8 cellular contexts compared by ENCODE assay signal in the genomic region with DNA sequence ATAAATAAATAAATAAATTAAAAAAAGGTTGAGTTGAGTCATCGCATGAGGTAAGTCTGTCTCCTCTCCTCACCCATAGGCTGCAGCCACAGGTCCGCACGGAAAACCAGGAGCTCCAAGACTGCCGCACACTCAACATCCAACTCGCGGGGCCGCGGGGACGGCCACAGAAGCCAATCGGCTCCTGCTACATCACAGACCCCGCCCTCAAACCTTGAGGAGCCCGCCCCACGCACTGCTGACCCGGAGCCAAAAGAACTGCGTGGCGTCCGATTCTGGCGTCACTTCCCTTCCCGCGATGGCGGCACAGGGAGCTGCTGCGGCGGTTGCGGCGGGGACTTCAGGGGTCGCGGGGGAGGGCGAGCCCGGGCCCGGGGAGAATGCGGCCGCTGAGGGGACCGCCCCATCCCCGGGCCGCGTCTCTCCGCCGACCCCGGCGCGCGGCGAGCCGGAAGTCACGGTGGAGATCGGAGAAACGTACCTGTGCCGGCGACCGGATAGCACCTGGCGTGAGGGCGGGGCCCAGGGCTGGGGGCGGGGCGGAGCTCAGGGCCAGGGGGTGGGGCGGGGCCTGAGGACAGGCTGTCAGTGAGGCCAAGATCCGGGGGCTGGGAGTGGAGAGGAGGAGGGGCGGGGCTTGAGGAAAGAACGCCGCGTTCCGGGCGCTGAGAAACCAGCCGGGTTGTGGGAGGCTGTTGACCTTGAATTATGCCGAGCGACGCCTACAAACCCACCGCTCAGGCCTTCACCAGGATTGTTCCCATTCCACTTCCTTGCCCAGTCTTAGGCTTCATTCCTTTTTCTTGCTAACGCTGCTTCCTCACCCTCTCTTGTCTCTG. TPM values are rescaled to one million over a fixed set of nuclear protein-coding genes. Genes with fewer than 3 reads are reported as not detected.
A peak's percentile ranks its signal among the peaks of the same experiment; 100 is the strongest.
DNase-seq lines count a peak whose midpoint lies in the region; ATAC-seq lines count a peak whose summit lies in the region.

A gene (plus strand): TSS at position 281 of the 839 bp plus-strand sequence. CDS start 18 bp downstream, at position 299.

- peak within 1 kb of the TSS; percentile 90 for H3K4me3 ChIP-seq in CD8-positive, alpha-beta memory T cell (ENCODE audit: low read length)
- H3K4me3 ChIP-seq in effector memory CD4-positive, alpha-beta T cell (ENCODE audit: insufficient read depth, low read depth, low read length, poor library complexity, severe bottlenecking), result peak within 1 kb of the TSS; percentile 62

- H3K27ac Mint-ChIP-seq in CD8-positive, alpha-beta memory T cell, result peak within 1 kb of the TSS; percentile 76 to 99 (median 96)

- no peaks in the 10 kb centered on the region for H3K27me3 ChIP-seq in CD8-positive, alpha-beta memory T cell (ENCODE audit: insufficient read depth, low read length, poor library complexity, severe bottlenecking)
- no peaks in the 10 kb centered on the region for H3K27me3 ChIP-seq in effector memory CD4-positive, alpha-beta T cell (replicated peaks; ENCODE audit: control insufficient read depth, insufficient read depth, low read length, poor library complexity, severe bottlenecking)

- no peaks in the 10 kb centered on the region for H3K9me3 ChIP-seq in CD8-positive, alpha-beta memory T cell (ENCODE audit: low read length)
- no peaks in the 10 kb centered on the region for H3K9me3 ChIP-seq in effector memory CD4-positive, alpha-beta T cell (ENCODE audit: control insufficient read depth, low read length)

- peak within 1 kb of the TSS; percentile 83 to 95 (median 89) for H3K4me3 Mint-ChIP-seq in CD8-positive, alpha-beta memory T cell

- H3K4me1 Mint-ChIP-seq in CD8-positive, alpha-beta memory T cell, result peaks cover 13 to 18% (median 16%) of the 10 kb centered on the region in 3 donors

- peaks cover 0 to 46% (median 12%) of the 10 kb centered on the region in 3 donors for H3K36me3 Mint-ChIP-seq in CD8-positive, alpha-beta memory T cell

- ATAC-seq in GM19468 (IDR thresholded peaks at IDR 0.05; ENCODE audit: extremely low read depth, unreplicated experiment), result peak; percentile 58

- H3K4me1 ChIP-seq in CD8-positive, alpha-beta memory T cell (ENCODE audit: insufficient read depth, low read length), result peaks cover 12% of the 10 kb centered on the region
- peaks cover 5% of the 10 kb centered on the region for H3K4me1 ChIP-seq in effector memory CD4-positive, alpha-beta T cell (ENCODE audit: control insufficient read depth, insufficient read depth, low read length, poor library complexity, severe bottlenecking)

- DNase-seq in CD8-positive, alpha-beta memory T cell, result peak; percentile 96 to 98 (median 97)
- peak; percentile 87 for DNase-seq in HS-5 (ENCODE audit: low read depth)
- peak; percentile 97 for DNase-seq in NK-92 treated with Interleukin-12 subunit alpha and Interleukin-12 subunit beta, amount 100 ng/mL, for 24 hours (lab: John Stamatoyannopoulos, UW)
- peak; percentile 97 for DNase-seq in activated CD8-positive, alpha-beta memory T cell treated with anti-CD3 and anti-CD28 coated beads for 24 hours
- peak; percentile 94 to 97 (median 96) for DNase-seq in effector memory CD4-positive, alpha-beta T cell
- DNase-seq in medulla oblongata (ENCODE audit: extremely low spot score), result peak; percentile 98
- peak; percentile 93 for DNase-seq in stimulated activated CD8-positive, alpha-beta memory T cell treated with anti-CD3 and anti-CD28 coated beads, Interleukin-12 subunit alpha, Interleukin-12 subunit beta, amount 100 ng/mL, for 1 hour (ENCODE audit: low read depth)

- POLR2A ChIA-PET in CD8-positive, alpha-beta memory T cell (lab: Charles Lee), result interaction anchor here (0.5 to 3.1 kb wide), 22 partner anchors 9 to 1523 kb away, joined by 3 to 59 read pairs (median 3); a partner anchor contains a TSS

- H3K27me3 Mint-ChIP-seq in CD8-positive, alpha-beta memory T cell, result no peaks in the 10 kb centered on the region

- no peaks in the 10 kb centered on the region for H3K9me3 Mint-ChIP-seq in CD8-positive, alpha-beta memory T cell

- peaks cover 29% of the 10 kb centered on the region for H3K36me3 ChIP-seq in CD8-positive, alpha-beta memory T cell (ENCODE audit: insufficient read depth, low read length)
- peaks cover 23% of the 10 kb centered on the region for H3K36me3 ChIP-seq in effector memory CD4-positive, alpha-beta T cell (ENCODE audit: control insufficient read depth, insufficient read depth, low read length)

- peak within 1 kb of the TSS; percentile 90 for H3K27ac ChIP-seq in CD8-positive, alpha-beta memory T cell (ENCODE audit: low read depth, low read length)
- peak within 1 kb of the TSS; percentile 90 for H3K27ac ChIP-seq in effector memory CD4-positive, alpha-beta T cell (ENCODE audit: insufficient read depth, low read length, poor library complexity, severe bottlenecking)

- CTCF ChIA-PET in CD8-positive, alpha-beta memory T cell (lab: Charles Lee), result interaction anchor here (0.8 to 2.7 kb wide), 4 partner anchors 11 to 44 kb away, joined by 3 to 34 read pairs (median 6); a partner anchor contains a TSS

RNA-seq across cellular contexts. Expression of the gene that starts here (rescaled TPM):
- total RNA-seq in CD8-positive, alpha-beta memory T cell, result 10 to 100 TPM; 56.1 to 58.6 TPM
- polyA plus RNA-seq in CD8-positive, alpha-beta memory T cell, result 67.3 TPM

Comparison
In these comparisons a context has a peak if more than half of its experiments do, and no peak if none do; other contexts are left out.
1. Peak in every context shown above with its lines: DNase-seq, ATAC-seq, H3K4me3 ChIP-seq and H3K27ac ChIP-seq.